31 cellular contexts compared by ENCODE assay signal in genomic region chr10:20089884-20090283, GRCh38.
"Had no signal": no experiment of that assay in that cellular context is flagged by ENCODE, and none has a peak within 500 bp of the region (broad histone marks: within the 10 kb centered on the region; RNA-seq: fewer than 3 reads in every experiment).

No MANE protein-coding gene starts in this region.

- H3K4me3 Mint-ChIP-seq: activated B cell treated with CpG ODN at 0.5 μM for 24 hours; activated CD8-positive, alpha-beta T cell treated with anti-CD3 and anti-CD28 coated beads for 36 hours; activated naive CD8-positive, alpha-beta T cell; activated T-cell treated with anti-CD3 and anti-CD28 coated beads, Interleukin-2, amount 50 U/mL, for 4 hours; activated T-helper 17 cell treated with anti-CD3 and anti-CD28 coated beads, Interleukin-2, amount 50 U/mL, for 72 hours; central memory CD8-positive, alpha-beta T cell; effector memory CD8-positive, alpha-beta T cell; T-helper 1 cell treated with Interleukin-12 subunit alpha and Interleukin-12 subunit beta and Interleukin-4 antibody, amounts not matched to agents 30 μg/mL and 1 μg/mL, for 36 hours had no signal

- H3K27me3 ChIP-seq: brain microvascular endothelial cell, esophagus muscularis mucosa, foreskin keratinocyte, gastrocnemius medialis, heart left ventricle had no signal

- H3K4me1 ChIP-seq: gastrocnemius medialis had no signal

- ATAC-seq: activated CD4-positive, CD25-positive, alpha-beta regulatory T cell treated with anti-CD3 and anti-CD28 coated beads, Interleukin-2, amount 50 U/mL, for 24 hours; activated CD8-positive, alpha-beta T cell treated with anti-CD3 and anti-CD28 coated beads for 36 hours; activated T-cell treated with anti-CD3 and anti-CD28 coated beads, Interleukin-2, amount 50 U/mL, for 4 hours; activated T-helper 17 cell treated with anti-CD3 and anti-CD28 coated beads, Interleukin-2, amount 50 U/mL, for 72 hours; effector memory CD8-positive, alpha-beta T cell; gastrocnemius medialis; heart left ventricle had no signal

- H3K27me3 Mint-ChIP-seq: activated B cell treated with CpG ODN at 0.5 μM for 24 hours; activated CD8-positive, alpha-beta T cell treated with anti-CD3 and anti-CD28 coated beads for 36 hours; activated naive CD8-positive, alpha-beta T cell; activated T-helper 17 cell treated with anti-CD3 and anti-CD28 coated beads, Interleukin-2, amount 50 U/mL, for 72 hours; central memory CD8-positive, alpha-beta T cell; effector memory CD8-positive, alpha-beta T cell had no signal

- H3K36me3 ChIP-seq: brain microvascular endothelial cell, esophagus muscularis mucosa, gastrocnemius medialis, heart left ventricle, WERI-Rb-1 had no signal

- H3K9me3 ChIP-seq: esophagus muscularis mucosa, gastrocnemius medialis had no signal

- H3K27ac Mint-ChIP-seq: activated B cell treated with CpG ODN at 0.5 μM for 24 hours; activated CD8-positive, alpha-beta T cell treated with anti-CD3 and anti-CD28 coated beads for 36 hours; activated naive CD8-positive, alpha-beta T cell; activated T-helper 17 cell treated with anti-CD3 and anti-CD28 coated beads, Interleukin-2, amount 50 U/mL, for 72 hours; effector memory CD8-positive, alpha-beta T cell; T-helper 1 cell treated with Interleukin-12 subunit alpha and Interleukin-12 subunit beta and Interleukin-4 antibody, amounts not matched to agents 30 μg/mL and 1 μg/mL, for 36 hours had no signal

- DNase-seq: activated B cell treated with CpG ODN at 0.5 μM for 24 hours; activated CD4-positive, alpha-beta T cell treated with anti-CD3 and anti-CD28 coated beads for 48 hours; activated CD4-positive, alpha-beta T cell treated with anti-CD3 and anti-CD28 coated beads, Interleukin-2, amount 50 U/mL, for 1 hour; activated CD4-positive, alpha-beta T cell treated with anti-CD3 and anti-CD28 coated beads, Interleukin-2, amount 50 U/mL, for 48 hours; activated CD8-positive, alpha-beta memory T cell treated with anti-CD3 and anti-CD28 coated beads for 24 hours; activated CD8-positive, alpha-beta T cell treated with anti-CD3 and anti-CD28 coated beads for 36 hours; activated effector memory CD4-positive, alpha-beta T cell treated with Interleukin-2 at 50 U/mL for 16 hours; activated gamma-delta T cell treated with Interleukin-2 at 50 U/mL for 16 hours; activated naive CD4-positive, alpha-beta T cell treated with anti-CD3 and anti-CD28 coated beads, Interleukin-2, amount 50 U/mL, for 16 hours; activated naive CD4-positive, alpha-beta T cell treated with Interleukin-2 at 50 U/mL for 16 hours; activated T-cell treated with anti-CD3 and anti-CD28 coated beads, Interleukin-2, amount 50 U/mL, for 4 hours; amniotic stem cell; anterior cingulate cortex; brain microvascular endothelial cell; cortex of kidney; dermis blood vessel endothelial cell; effector CD4-positive, alpha-beta T cell; effector memory CD8-positive, alpha-beta T cell; erythroblast; gastrocnemius medialis; glutamatergic neuron; heart left ventricle; T-helper 9 cell; WERI-Rb-1 had no signal

- H3K4me1 Mint-ChIP-seq: activated B cell treated with CpG ODN at 0.5 μM for 24 hours; activated T-helper 17 cell treated with anti-CD3 and anti-CD28 coated beads, Interleukin-2, amount 50 U/mL, for 72 hours; central memory CD8-positive, alpha-beta T cell had no signal

- H3K27ac ChIP-seq: brain microvascular endothelial cell, esophagus muscularis mucosa, foreskin keratinocyte, gastrocnemius medialis, heart left ventricle, WERI-Rb-1 had no signal

- H3K36me3 Mint-ChIP-seq: activated naive CD8-positive, alpha-beta T cell had no signal

- H3K4me3 ChIP-seq: esophagus muscularis mucosa, gastrocnemius medialis, heart left ventricle had no signal
